In the genomic region with DNA sequence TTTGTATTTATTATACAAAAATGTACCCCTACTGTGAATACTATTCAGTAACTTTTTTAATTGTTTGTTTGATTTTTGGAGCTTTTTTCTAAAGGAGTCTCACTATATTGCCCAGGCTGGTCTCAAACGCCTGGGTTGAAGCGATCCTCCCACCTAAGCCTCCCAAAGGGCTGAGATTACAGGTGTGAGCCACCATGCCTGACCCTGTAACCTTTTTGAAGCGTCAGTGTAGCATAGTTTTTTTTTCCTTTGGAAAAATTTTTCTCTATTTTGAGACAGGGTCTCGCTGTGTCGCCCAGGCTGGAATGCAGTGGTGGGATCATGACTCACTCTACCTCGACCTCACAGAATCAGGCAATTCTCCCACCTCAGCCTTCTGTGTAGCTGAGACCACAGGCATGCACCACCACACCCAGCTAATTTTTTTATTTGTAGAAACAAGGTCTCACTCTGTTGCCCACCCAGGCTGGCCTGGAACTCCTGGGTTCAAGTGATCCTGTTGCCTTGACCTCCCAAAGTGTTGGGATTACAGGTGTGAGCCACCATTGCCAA, we compare ENCODE assay signal across 11 cellular contexts. TPM values are rescaled to one million over a fixed set of nuclear protein-coding genes. Genes with fewer than 3 reads are reported as not detected.
DNase-seq lines count a peak whose midpoint lies in the region; ATAC-seq and TF ChIP-seq lines count a peak whose summit lies in the region.
"Had no signal": no experiment of that assay in that cellular context is flagged by ENCODE, and none has a peak within 500 bp of the region (broad histone marks: within the 10 kb centered on the region; RNA-seq: fewer than 3 reads in every experiment).

No MANE protein-coding gene starts in this region.

- POLR2A ChIA-PET in RWPE1 (lab: Yijun Ruan, JAX; ENCODE audit: low non-redundant PET): no interaction called here

- CTCF ChIA-PET in RWPE1 (lab: Yijun Ruan, JAX): interaction anchor here (0.6 to 0.7 kb wide), 3 partner anchors 25 to 62 kb away, joined by 3 to 5 read pairs (median 3); no protein-coding TSS in a partner anchor

- no peak overlapping the region for H3K27ac Mint-ChIP-seq in activated CD4-positive, alpha-beta T cell treated with anti-CD3 and anti-CD28 coated beads, Interleukin-2, amount 10 ng/mL, durations not matched to agents 24 days and 14 days
- H3K27ac Mint-ChIP-seq in effector memory CD8-positive, alpha-beta T cell: peak overlapping the region in 1 of 2 donors; percentile 46
- peak overlapping the region; percentile 71 for H3K27ac Mint-ChIP-seq in progenitor cell of endocrine pancreas
- no peak overlapping the region for H3K27ac Mint-ChIP-seq in endothelial cell (ENCODE audit: unreplicated experiment)

- intact Hi-C loops in activated CD4-positive, alpha-beta T cell treated with anti-CD3 and anti-CD28 coated beads, Interleukin-2, amount 10 ng/mL, durations not matched to agents 24 days and 14 days (cut with micrococcal nuclease): loop anchor here (2.0 kb wide), 1 partner anchor 311 kb away; no protein-coding TSS in a partner anchor

- H3K27ac ChIP-seq in RWPE1: peak overlapping the region; percentile 10; the same call in 1 of the 2 replicates

- no peak for ATAC-seq in effector memory CD8-positive, alpha-beta T cell (replicated peaks)
- no peak for ATAC-seq in HG03521 (IDR thresholded peaks at IDR 0.05; ENCODE audit: unreplicated experiment)
- ATAC-seq: left lobe of liver had no signal

- no peaks in the 10 kb centered on the region for H3K27me3 Mint-ChIP-seq in activated CD4-positive, alpha-beta T cell treated with anti-CD3 and anti-CD28 coated beads, Interleukin-2, amount 10 ng/mL, durations not matched to agents 24 days and 14 days
- H3K27me3 Mint-ChIP-seq in effector memory CD8-positive, alpha-beta T cell: no peaks in the 10 kb centered on the region
- H3K27me3 Mint-ChIP-seq in progenitor cell of endocrine pancreas: no peaks in the 10 kb centered on the region
- peaks cover 4% of the 10 kb centered on the region for H3K27me3 Mint-ChIP-seq in endothelial cell (ENCODE audit: unreplicated experiment)

- peaks cover 59% of the 10 kb centered on the region for H3K4me1 Mint-ChIP-seq in activated CD4-positive, alpha-beta T cell treated with anti-CD3 and anti-CD28 coated beads, Interleukin-2, amount 10 ng/mL, durations not matched to agents 24 days and 14 days
- H3K4me1 Mint-ChIP-seq in effector memory CD8-positive, alpha-beta T cell (ENCODE audit: low read depth in 2 of 2): peaks cover 42 to 49% of the 10 kb centered on the region in 2 donors
- H3K4me1 Mint-ChIP-seq in progenitor cell of endocrine pancreas (ENCODE audit: low read depth) (peaks cover 37% of the 10 kb centered on the region), endothelial cell (ENCODE audit: unreplicated experiment) (peaks cover 14% of the 10 kb centered on the region)

- DNase-seq in activated CD4-positive, alpha-beta T cell treated with anti-CD3 and anti-CD28 coated beads, Interleukin-2, amount 10 ng/mL, durations not matched to agents 24 days and 14 days: peak; percentile 51
- no peak for DNase-seq in activated CD4-positive, alpha-beta T cell treated with anti-CD3 and anti-CD28 coated beads for 4 hours
- DNase-seq in RWPE1 (ENCODE audit: low spot score) (no peak), progenitor cell of endocrine pancreas (ENCODE audit: low spot score, unreplicated experiment) (no peak), endothelial cell (ENCODE audit: low spot score) (no peak), KG1 (lab: John Stamatoyannopoulos, UW) (no peak)
- DNase-seq in effector memory CD8-positive, alpha-beta T cell: no peak
- DNase-seq: activated naive CD4-positive, alpha-beta T cell; NCI-H748 treated with DMSO at 0.1 percent for 48 hours had no signal

- peak overlapping the region; percentile 64 for H3K4me3 Mint-ChIP-seq in activated CD4-positive, alpha-beta T cell treated with anti-CD3 and anti-CD28 coated beads, Interleukin-2, amount 10 ng/mL, durations not matched to agents 24 days and 14 days
- peak overlapping the region; percentile 93 to 96 for H3K4me3 Mint-ChIP-seq in effector memory CD8-positive, alpha-beta T cell
- H3K4me3 Mint-ChIP-seq in progenitor cell of endocrine pancreas (ENCODE audit: low read depth) (peak overlapping the region; percentile 58), endothelial cell (ENCODE audit: unreplicated experiment) (no peak overlapping the region)

- no peak for TF ChIP-seq CTCF in RWPE1 (conservative IDR thresholded peaks at IDR 0.05; ENCODE audit: low read depth)
- no peak for TF ChIP-seq CTCF in progenitor cell of endocrine pancreas (IDR thresholded peaks at IDR 0.05; ENCODE audit: unreplicated experiment)
- TF ChIP-seq CTCF in endothelial cell (IDR thresholded peaks at IDR 0.05; ENCODE audit: unreplicated experiment): no peak

- H3K36me3 Mint-ChIP-seq in activated CD4-positive, alpha-beta T cell treated with anti-CD3 and anti-CD28 coated beads, Interleukin-2, amount 10 ng/mL, durations not matched to agents 24 days and 14 days (ENCODE audit: low read depth): peaks cover 31% of the 10 kb centered on the region
- peaks cover 6% of the 10 kb centered on the region for H3K36me3 Mint-ChIP-seq in effector memory CD8-positive, alpha-beta T cell (ENCODE audit: insufficient read depth)
- H3K36me3 Mint-ChIP-seq in progenitor cell of endocrine pancreas (ENCODE audit: insufficient read depth) (peaks cover 7% of the 10 kb centered on the region), endothelial cell (ENCODE audit: low read depth, unreplicated experiment) (peaks cover 3% of the 10 kb centered on the region)

- no peaks in the 10 kb centered on the region for H3K9me3 Mint-ChIP-seq in activated CD4-positive, alpha-beta T cell treated with anti-CD3 and anti-CD28 coated beads, Interleukin-2, amount 10 ng/mL, durations not matched to agents 24 days and 14 days
- H3K9me3 Mint-ChIP-seq in effector memory CD8-positive, alpha-beta T cell: no peaks in the 10 kb centered on the region
- H3K9me3 Mint-ChIP-seq in progenitor cell of endocrine pancreas (ENCODE audit: low read depth) (no peaks in the 10 kb centered on the region), endothelial cell (ENCODE audit: unreplicated experiment) (no peaks in the 10 kb centered on the region)

RNA-seq across cellular contexts. Expression of gene GMCL1, which starts 2.0 kb away (rescaled TPM):
- total RNA-seq in activated CD4-positive, alpha-beta T cell treated with anti-CD3 and anti-CD28 coated beads, Interleukin-2, amount 10 ng/mL, durations not matched to agents 24 days and 14 days: 25.9 and 28.0 TPM in 2 replicates
- total RNA-seq in progenitor cell of endocrine pancreas (33.1 and 39.2 TPM in 2 replicates), endothelial cell (ENCODE audit: unreplicated experiment) (8.6 TPM)
